22 cellular contexts compared by ENCODE assay signal in the genomic region with DNA sequence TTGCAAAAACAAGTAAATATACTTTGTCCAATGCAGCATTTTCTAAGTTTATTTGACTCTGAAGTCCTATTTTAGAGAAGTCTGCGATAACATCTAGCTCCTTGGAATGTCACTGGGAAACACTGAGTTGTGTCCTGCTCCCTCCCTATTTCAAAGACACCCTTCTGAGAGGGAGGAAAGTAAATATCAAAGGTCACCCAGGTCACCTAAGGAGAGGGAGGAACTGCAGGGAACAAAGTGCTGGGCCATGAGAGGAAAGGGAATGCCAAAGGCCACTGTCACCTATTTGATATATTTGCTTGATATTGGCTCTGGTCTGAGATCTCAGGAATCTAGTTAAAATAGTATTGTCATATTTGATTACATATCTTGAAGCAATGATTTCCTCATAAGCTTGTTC.
"Had no signal": no experiment of that assay in that cellular context is flagged by ENCODE, and none has a peak within 500 bp of the region (broad histone marks: within the 10 kb centered on the region; RNA-seq: fewer than 3 reads in every experiment).

No MANE protein-coding gene starts in this region.

- H3K9me3 Mint-ChIP-seq: activated CD8-positive, alpha-beta T cell treated with anti-CD3 and anti-CD28 coated beads for 36 hours; activated T-cell treated with anti-CD3 and anti-CD28 coated beads, Interleukin-2, amount 50 U/mL, for 4 hours; activated T-helper 17 cell treated with anti-CD3 and anti-CD28 coated beads, Interleukin-2, amount 50 U/mL, for 72 hours had no signal

- H3K27ac Mint-ChIP-seq: activated CD8-positive, alpha-beta T cell treated with anti-CD3 and anti-CD28 coated beads for 36 hours; activated T-helper 17 cell treated with anti-CD3 and anti-CD28 coated beads, Interleukin-2, amount 50 U/mL, for 72 hours; mesothelial cell of epicardium; naive B cell; stimulated activated naive B cell treated with anti-CD40 and anti-IgM and Interleukin-4, amounts not matched to agents 10 μg/mL and 1 μg/mL and 100 μg/mL, for 72 hours had no signal

- H3K4me3 Mint-ChIP-seq: activated CD8-positive, alpha-beta T cell treated with anti-CD3 and anti-CD28 coated beads for 36 hours; activated T-cell treated with anti-CD3 and anti-CD28 coated beads, Interleukin-2, amount 50 U/mL, for 4 hours; activated T-helper 17 cell treated with anti-CD3 and anti-CD28 coated beads, Interleukin-2, amount 50 U/mL, for 72 hours; mesothelial cell of epicardium; naive B cell; stimulated activated naive B cell treated with anti-CD40 and anti-IgM and Interleukin-4, amounts not matched to agents 10 μg/mL and 1 μg/mL and 100 μg/mL, for 72 hours had no signal

- ATAC-seq: activated CD8-positive, alpha-beta T cell treated with anti-CD3 and anti-CD28 coated beads for 36 hours; activated T-cell treated with anti-CD3 and anti-CD28 coated beads, Interleukin-2, amount 50 U/mL, for 4 hours; activated T-helper 17 cell treated with anti-CD3 and anti-CD28 coated beads, Interleukin-2, amount 50 U/mL, for 72 hours; left cardiac atrium; stimulated activated naive B cell treated with anti-CD40 and anti-IgM and Interleukin-4, amounts not matched to agents 10 μg/mL and 1 μg/mL and 100 μg/mL, for 72 hours had no signal

- H3K36me3 Mint-ChIP-seq: mesothelial cell of epicardium; naive B cell; stimulated activated naive B cell treated with anti-CD40 and anti-IgM and Interleukin-4, amounts not matched to agents 10 μg/mL and 1 μg/mL and 100 μg/mL, for 72 hours had no signal

- H3K27me3 Mint-ChIP-seq: activated CD8-positive, alpha-beta T cell treated with anti-CD3 and anti-CD28 coated beads for 36 hours; naive B cell; stimulated activated naive B cell treated with anti-CD40 and anti-IgM and Interleukin-4, amounts not matched to agents 10 μg/mL and 1 μg/mL and 100 μg/mL, for 72 hours had no signal

- H3K4me1 Mint-ChIP-seq: activated T-helper 17 cell treated with anti-CD3 and anti-CD28 coated beads, Interleukin-2, amount 50 U/mL, for 72 hours; naive B cell; stimulated activated naive B cell treated with anti-CD40 and anti-IgM and Interleukin-4, amounts not matched to agents 10 μg/mL and 1 μg/mL and 100 μg/mL, for 72 hours had no signal

- DNase-seq: activated CD4-positive, alpha-beta T cell treated with anti-CD3 and anti-CD28 coated beads, Interleukin-2, amount 50 U/mL, for 1 hour; activated CD8-positive, alpha-beta T cell treated with anti-CD3 and anti-CD28 coated beads for 36 hours; activated gamma-delta T cell treated with Interleukin-2 at 50 U/mL for 16 hours; activated naive CD4-positive, alpha-beta T cell treated with anti-CD3 and anti-CD28 coated beads, Interleukin-2, amount 50 U/mL, for 16 hours; activated T-cell treated with anti-CD3 and anti-CD28 coated beads, Interleukin-2, amount 50 U/mL, for 4 hours; amniotic stem cell; brain microvascular endothelial cell; caudate nucleus; cortex of kidney; foreskin fibroblast; head of caudate nucleus; left cardiac atrium; naive B cell; nucleus accumbens; stimulated activated CD4-positive, alpha-beta T cell treated with anti-CD3 and anti-CD28 coated beads, Interleukin-15, amount 100 ng/mL, for 24 hours; stimulated activated CD4-positive, alpha-beta T cell treated with anti-CD3 and anti-CD28 coated beads, Interleukin-2, amount 100 ng/mL, for 24 hours; stimulated activated naive B cell treated with anti-CD40 and anti-IgM and Interleukin-4, amounts not matched to agents 10 μg/mL and 1 μg/mL and 100 μg/mL, for 72 hours; stomach; thyroid gland; upper lobe of left lung had no signal
